In the genomic region with DNA sequence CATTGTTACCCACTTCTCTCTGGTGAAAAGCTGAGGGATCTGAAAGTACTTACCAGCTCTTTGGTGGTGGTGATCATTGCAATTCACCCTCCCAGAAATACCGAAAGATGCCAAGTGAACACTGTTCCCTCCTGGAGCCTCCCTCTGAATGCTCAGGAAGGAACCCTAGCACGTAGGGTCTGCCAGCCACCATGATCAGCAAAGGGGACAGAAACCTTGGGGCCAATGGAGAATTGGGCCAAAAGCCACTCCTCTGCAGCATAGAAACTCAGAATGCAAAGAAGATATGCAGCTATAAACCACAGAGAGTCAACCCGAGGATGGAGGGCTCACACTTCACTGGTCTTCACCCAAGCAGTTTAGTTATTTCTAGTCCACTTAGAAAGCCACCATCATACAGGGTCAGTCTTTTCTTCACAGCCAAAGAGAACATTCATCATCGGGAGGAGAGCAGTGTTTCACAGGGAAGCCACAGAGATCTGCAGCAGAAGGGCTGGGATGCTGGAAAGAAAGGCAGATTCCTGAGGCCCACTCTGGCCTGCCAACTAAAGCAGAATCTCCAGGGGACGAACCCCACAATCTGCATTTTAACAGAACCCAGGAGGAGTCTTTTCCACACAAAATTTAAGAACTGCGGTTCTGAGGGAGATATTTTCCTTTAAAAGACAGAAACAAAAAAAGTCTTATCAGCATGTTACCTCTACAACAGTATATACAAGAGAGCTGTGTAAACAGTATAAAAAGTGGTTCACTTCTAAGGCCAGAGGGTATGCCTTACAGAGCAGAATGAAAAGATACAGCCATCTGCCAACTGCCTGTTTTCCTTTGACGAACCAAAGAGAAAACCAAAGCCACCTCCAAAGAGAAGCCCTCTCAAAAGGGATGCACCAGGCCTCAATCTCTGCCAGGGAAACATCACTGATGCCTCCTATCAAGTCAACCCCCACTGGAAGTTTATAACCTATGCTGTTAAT, we compare ENCODE assay signal across 1 cellular context.
TF ChIP-seq lines count a peak whose summit lies in the region.

No MANE protein-coding gene starts in this region.

TF ChIP-seq in HepG2, 621 proteins besides CTCF, POLR2A, EP300 and RAD21 (continued from another document):
- TF ChIP-seq ZNF430 (CRISPR knock-in tag; IDR thresholded peaks at IDR 0.05) (0 out of 2 replicates have a peak, but pooled peaks have one; percentile 44), ZNF17 (CRISPR knock-in tag; IDR thresholded peaks at IDR 0.05) (no peak), ZNF761 (CRISPR knock-in tag; conservative IDR thresholded peaks at IDR 0.05) (no peak), NBN (conservative IDR thresholded peaks at IDR 0.05) (no peak), SCMH1 (CRISPR knock-in tag; IDR thresholded peaks at IDR 0.05; ENCODE audit: borderline replicate concordance) (no peak), ARNT2 (CRISPR knock-in tag; IDR thresholded peaks at IDR 0.05; ENCODE audit: low read depth) (no peak)
- TF ChIP-seq, protein P1, sequence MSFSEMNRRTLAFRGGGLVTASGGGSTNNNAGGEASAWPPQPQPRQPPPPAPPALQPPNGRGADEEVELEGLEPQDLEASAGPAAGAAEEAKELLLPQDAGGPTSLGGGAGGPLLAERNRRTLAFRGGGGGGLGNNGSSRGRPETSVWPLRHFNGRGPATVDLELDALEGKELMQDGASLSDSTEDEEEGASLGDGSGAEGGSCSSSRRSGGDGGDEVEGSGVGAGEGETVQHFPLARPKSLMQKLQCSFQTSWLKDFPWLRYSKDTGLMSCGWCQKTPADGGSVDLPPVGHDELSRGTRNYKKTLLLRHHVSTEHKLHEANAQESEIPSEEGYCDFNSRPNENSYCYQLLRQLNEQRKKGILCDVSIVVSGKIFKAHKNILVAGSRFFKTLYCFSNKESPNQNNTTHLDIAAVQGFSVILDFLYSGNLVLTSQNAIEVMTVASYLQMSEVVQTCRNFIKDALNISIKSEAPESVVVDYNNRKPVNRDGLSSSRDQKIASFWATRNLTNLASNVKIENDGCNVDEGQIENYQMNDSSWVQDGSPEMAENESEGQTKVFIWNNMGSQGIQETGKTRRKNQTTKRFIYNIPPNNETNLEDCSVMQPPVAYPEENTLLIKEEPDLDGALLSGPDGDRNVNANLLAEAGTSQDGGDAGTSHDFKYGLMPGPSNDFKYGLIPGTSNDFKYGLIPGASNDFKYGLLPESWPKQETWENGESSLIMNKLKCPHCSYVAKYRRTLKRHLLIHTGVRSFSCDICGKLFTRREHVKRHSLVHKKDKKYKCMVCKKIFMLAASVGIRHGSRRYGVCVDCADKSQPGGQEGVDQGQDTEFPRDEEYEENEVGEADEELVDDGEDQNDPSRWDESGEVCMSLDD (CRISPR knock-in tag; IDR thresholded peaks at IDR 0.05; ENCODE audit: borderline replicate concordance): no peak
TF ChIP-seq in HepG2: peak in this region for 1.
